Comparison of ENCODE assay signal across 25 cellular contexts in the genomic region with DNA sequence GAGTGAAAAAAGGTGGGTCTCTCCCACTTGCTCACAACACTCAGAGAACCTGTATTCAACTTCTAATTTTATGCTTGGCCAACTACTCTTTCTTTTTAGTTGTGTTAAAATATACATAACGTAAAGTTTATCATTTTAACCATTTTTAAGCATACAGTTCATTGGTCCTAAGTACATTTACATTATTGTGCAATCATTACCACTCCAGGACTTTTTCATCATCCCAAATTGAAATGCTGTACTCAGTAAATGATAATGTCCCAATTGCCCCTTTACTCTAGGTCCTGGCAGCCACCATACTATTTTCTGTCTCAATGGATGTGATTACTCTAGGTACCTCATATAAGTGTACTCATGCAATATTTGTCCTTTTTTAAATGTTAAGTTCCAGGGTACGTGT.
A peak's percentile ranks its signal among the peaks of the same experiment; 100 is the strongest.
DNase-seq lines count a peak whose midpoint lies in the region; ATAC-seq, FAIRE-seq and TF ChIP-seq lines count a peak whose summit lies in the region.
"Had no signal": no experiment of that assay in that cellular context is flagged by ENCODE, and none has a peak within 500 bp of the region (broad histone marks: within the 10 kb centered on the region; RNA-seq: fewer than 3 reads in every experiment).

No MANE protein-coding gene starts in this region.

- H3K4me1 ChIP-seq in HepG2 (ENCODE audit: insufficient read depth, low read length): no peaks in the 10 kb centered on the region
- no peaks in the 10 kb centered on the region for H3K4me1 ChIP-seq in right lobe of liver
- no peaks in the 10 kb centered on the region for H3K4me1 ChIP-seq in K562 (replicated peaks in 1 of 2; ENCODE audit: control insufficient read depth in 2 of 2, insufficient read depth in 2 of 2, low read length in 2 of 2)
- H3K4me1 ChIP-seq in neural progenitor cell: peaks cover 7% of the 10 kb centered on the region
- H3K4me1 ChIP-seq: BLaER1 had no signal

- H4K20me1 ChIP-seq in HepG2 (ENCODE audit: insufficient read depth, low read length) (no peaks in the 10 kb centered on the region), K562 (replicated peaks; ENCODE audit: control insufficient read depth, insufficient read depth, low read length) (no peaks in the 10 kb centered on the region), neural progenitor cell (ENCODE audit: low read depth) (no peaks in the 10 kb centered on the region)
- H4K20me1 ChIP-seq: BLaER1 had no signal

- H3K36me3 Mint-ChIP-seq in neural progenitor cell (no peaks in the 10 kb centered on the region), immature natural killer cell (no peaks in the 10 kb centered on the region)
- H3K36me3 Mint-ChIP-seq: CD14-positive monocyte; CD4-positive, alpha-beta memory T cell; CD8-positive, alpha-beta memory T cell had no signal

- POLR2A ChIA-PET in HepG2 (lab: Yijun Ruan, JAX) (no interaction called here), K562 (lab: Yijun Ruan, JAX) (no interaction called here)

- H3K9me1 ChIP-seq in K562 (ENCODE audit: control insufficient read depth, insufficient read depth, low read length): no peaks in the 10 kb centered on the region

- H3K4me3 ChIP-seq in HepG2 (replicated peaks in 1 of 3; ENCODE audit: insufficient read depth in 1 of 3, low read depth in 2 of 3, low read length in 3 of 3): no peak overlapping the region
- H3K4me3 ChIP-seq in right lobe of liver: no peak overlapping the region
- H3K4me3 ChIP-seq in K562: no peak overlapping the region
- H3K4me3 ChIP-seq in neural progenitor cell: no peak overlapping the region
- H3K4me3 ChIP-seq: BLaER1, GM12878 had no signal

- H3F3A ChIP-seq in neural progenitor cell (ENCODE audit: low read depth): no peaks in the 10 kb centered on the region

- no peak for DNase-seq in HepG2 (ENCODE audit: low spot score)
- no peak for DNase-seq in right lobe of liver
- no peak for DNase-seq in K562 (ENCODE audit: extremely low read depth in 1 of 4, low spot score in 3 of 4)
- no peak for DNase-seq in neural progenitor cell (ENCODE audit: low spot score)
- DNase-seq in NCI-H1105 treated with DMSO at 0.1 percent for 48 hours (lab: John Stamatoyannopoulos, UW): no peak
- DNase-seq in COR-L47 (lab: John Stamatoyannopoulos, UW): no peak
- no peak for DNase-seq in immature natural killer cell
- DNase-seq: 8988T; ACHN; BE2C; C1 segment of cervical spinal cord; CD4-positive, alpha-beta memory T cell; CD4-positive, CD25-positive, alpha-beta regulatory T cell; CD8-positive, alpha-beta memory T cell; DMS 273 treated with DMSO at 0.1 percent for 48 hours; DMS153; DMS53; DND-41; GDM1 had no signal

- TF ChIP-seq RAD21 in HepG2 (CRISPR knock-in tag; IDR thresholded peaks at IDR 0.05): no peak
- TF ChIP-seq RAD21 in K562 (CRISPR knock-in tag; conservative IDR thresholded peaks at IDR 0.05 in 1 of 2, IDR thresholded peaks at IDR 0.05 in 1 of 2): no peak

- H3K4me3 Mint-ChIP-seq in neural progenitor cell: peak overlapping the region; percentile 50
- H3K4me3 Mint-ChIP-seq in immature natural killer cell: no peak overlapping the region
- H3K4me3 Mint-ChIP-seq: CD14-positive monocyte; CD4-positive, alpha-beta memory T cell; CD4-positive, CD25-positive, alpha-beta regulatory T cell; CD8-positive, alpha-beta memory T cell had no signal

- CTCF ChIA-PET in HepG2 (lab: Yijun Ruan, JAX; ENCODE audit: low intra/inter-chr PET ratio, low total read pairs): no interaction called here
- CTCF ChIA-PET in K562 (lab: Yijun Ruan, JAX; ENCODE audit: low intra/inter-chr PET ratio): no interaction called here

- no peak overlapping the region for H2AFZ ChIP-seq in HepG2 (ENCODE audit: low read length)
- no peak overlapping the region for H2AFZ ChIP-seq in K562 (ENCODE audit: low read depth, low read length)
- no peak overlapping the region for H2AFZ ChIP-seq in neural progenitor cell (replicated peaks)

- H3K9me3 ChIP-seq in HepG2 (ENCODE audit: low read length): no peaks in the 10 kb centered on the region
- H3K9me3 ChIP-seq in right lobe of liver: no peaks in the 10 kb centered on the region
- H3K9me3 ChIP-seq in K562 (replicated peaks; ENCODE audit: control insufficient read depth, insufficient read depth, low read depth, low read length): no peaks in the 10 kb centered on the region
- no peaks in the 10 kb centered on the region for H3K9me3 ChIP-seq in neural progenitor cell (ENCODE audit: low read depth)
- H3K9me3 ChIP-seq: BE2C, BLaER1 had no signal

- H3K9ac ChIP-seq in HepG2 (ENCODE audit: insufficient read depth, low read depth, low read length) (no peak overlapping the region), K562 (ENCODE audit: insufficient read depth in 1 of 2, low read depth in 2 of 2, low read length in 2 of 2) (no peak overlapping the region), neural progenitor cell (no peak overlapping the region)
- H3K9ac ChIP-seq: BLaER1 had no signal

- H3K27ac Mint-ChIP-seq in neural progenitor cell: no peak overlapping the region
- no peak overlapping the region for H3K27ac Mint-ChIP-seq in immature natural killer cell
- H3K27ac Mint-ChIP-seq: CD4-positive, alpha-beta memory T cell; CD4-positive, CD25-positive, alpha-beta regulatory T cell; CD8-positive, alpha-beta memory T cell had no signal

- TF ChIP-seq CTCF in HepG2 (CRISPR knock-in tag; IDR thresholded peaks at IDR 0.05): no peak
- no peak for TF ChIP-seq CTCF in right lobe of liver (IDR thresholded peaks at IDR 0.05)
- no peak for TF ChIP-seq CTCF in K562 (IDR thresholded peaks at IDR 0.05 in 2 of 3, conservative IDR thresholded peaks at IDR 0.05 in 1 of 3; ENCODE audit: insufficient read depth in 2 of 3, low read depth in 1 of 3, low read length in 3 of 3)
- TF ChIP-seq CTCF in neural progenitor cell (IDR thresholded peaks at IDR 0.05): no peak

- FAIRE-seq in HepG2 (lab: Jason Lieb, UNC): no peak
- FAIRE-seq in K562 (lab: Jason Lieb, UNC): no peak
- FAIRE-seq: A204.1, GM12878, GM12892, GM18507 had no signal

- no peak overlapping the region for H3K27ac ChIP-seq in HepG2 (ENCODE audit: extremely low read length, insufficient read depth, low read length)
- H3K27ac ChIP-seq in right lobe of liver: no peak overlapping the region
- H3K27ac ChIP-seq in K562 (ENCODE audit: extremely low read depth, low read depth, low read length): no peak overlapping the region
- no peak overlapping the region for H3K27ac ChIP-seq in neural progenitor cell
- H3K27ac ChIP-seq: BLaER1 had no signal

- no peak for ATAC-seq in HepG2
- ATAC-seq in right lobe of liver: no peak
- no peak for ATAC-seq in K562
- ATAC-seq: GM12878 had no signal

- H3K27me3 Mint-ChIP-seq in neural progenitor cell (ENCODE audit: insufficient read depth, low read depth) (peaks cover 7% of the 10 kb centered on the region), immature natural killer cell (ENCODE audit: low read depth in 3 of 3) (peaks cover 2 to 8% (median 5%) of the 10 kb centered on the region in 3 donors)
- H3K27me3 Mint-ChIP-seq: CD4-positive, CD25-positive, alpha-beta regulatory T cell had no signal

- H3K4me1 Mint-ChIP-seq in neural progenitor cell (peaks cover 19% of the 10 kb centered on the region), immature natural killer cell (no peaks in the 10 kb centered on the region)
- H3K4me1 Mint-ChIP-seq: CD14-positive monocyte; CD4-positive, alpha-beta memory T cell; CD4-positive, CD25-positive, alpha-beta regulatory T cell; CD8-positive, alpha-beta memory T cell had no signal

- H3K79me2 ChIP-seq in HepG2 (ENCODE audit: insufficient read depth, low read length): no peaks in the 10 kb centered on the region
- no peaks in the 10 kb centered on the region for H3K79me2 ChIP-seq in K562 (ENCODE audit: control insufficient read depth, insufficient read depth, low read length)
- no peaks in the 10 kb centered on the region for H3K79me2 ChIP-seq in neural progenitor cell (ENCODE audit: low read depth)

- H3K9me3 Mint-ChIP-seq in neural progenitor cell: peaks cover 6% of the 10 kb centered on the region
- H3K9me3 Mint-ChIP-seq in immature natural killer cell: peaks cover 0 to 4% (median 0%) of the 10 kb centered on the region in 6 donors

- BruUV-seq in HepG2 (replicated peaks; lab: Mats Ljungman, UMichigan) (no TSS peak), K562 (replicated peaks; lab: Mats Ljungman, UMichigan) (no TSS peak)

- TF ChIP-seq POLR2A in HepG2 (IDR thresholded peaks at IDR 0.05; ENCODE audit: insufficient read depth in 1 of 2, low read depth in 2 of 2, low read length in 2 of 2) (no peak), right lobe of liver (IDR thresholded peaks at IDR 0.05) (no peak), K562 (conservative IDR thresholded peaks at IDR 0.05) (no peak)

- H3K27me3 ChIP-seq in HepG2 (ENCODE audit: control insufficient read depth in 1 of 2, insufficient read depth in 2 of 2, low read length in 2 of 2) (no peaks in the 10 kb centered on the region), right lobe of liver (no peaks in the 10 kb centered on the region), K562 (ENCODE audit: control insufficient read depth in 2 of 2, insufficient read depth in 2 of 2, low read length in 2 of 2) (no peaks in the 10 kb centered on the region), neural progenitor cell (no peaks in the 10 kb centered on the region)
- H3K27me3 ChIP-seq: BE2C, BLaER1 had no signal

- in situ Hi-C loops in HepG2 (cut with HindIII; ENCODE audit: extremely low pct_ligation_motif_present, low pct_unique_long_range_greater_than_20kb): no loop called here
- in situ Hi-C loops in K562 (cut with MboI): no loop called here

- WGBS in HepG2 (ENCODE audit: low lambda C conversion rate): 42% methylated on average over 2 of the region's 2 CpGs
- WGBS in right lobe of liver (ENCODE audit: insufficient coverage, low coverage, low lambda C conversion rate, missing lambda C conversion rate): 50% methylated on average over 2 of the region's 2 CpGs
- WGBS in K562 (ENCODE audit: insufficient coverage, low coverage, missing lambda C conversion rate): 5% methylated on average over 2 of the region's 2 CpGs

- intact Hi-C loops in HepG2 (cut with micrococcal nuclease; ENCODE audit: unreplicated experiment) (no loop called here), right lobe of liver (cut with DNase I) (no loop called here), K562 (cut with micrococcal nuclease) (loop anchor here (10.0 kb wide), 1 partner anchor 202 kb away; no protein-coding TSS in a partner anchor)

- H3K36me3 ChIP-seq in HepG2 (replicated peaks in 1 of 2; ENCODE audit: control insufficient read depth in 1 of 2, insufficient read depth in 2 of 2, low read length in 2 of 2): no peaks in the 10 kb centered on the region
- no peaks in the 10 kb centered on the region for H3K36me3 ChIP-seq in right lobe of liver
- H3K36me3 ChIP-seq in K562 (ENCODE audit: control insufficient read depth, insufficient read depth, low read length): no peaks in the 10 kb centered on the region
- no peaks in the 10 kb centered on the region for H3K36me3 ChIP-seq in neural progenitor cell
- H3K36me3 ChIP-seq: BE2C, BLaER1 had no signal

- no peak for TF ChIP-seq EP300 in HepG2 (IDR thresholded peaks at IDR 0.05; ENCODE audit: low read depth in 2 of 2, low read length in 2 of 2)
- TF ChIP-seq EP300 in HepG2 (CRISPR knock-in tag; IDR thresholded peaks at IDR 0.05; ENCODE audit: borderline replicate concordance): no peak
- no peak for TF ChIP-seq EP300 in K562 (IDR thresholded peaks at IDR 0.05; ENCODE audit: low read length)

- no peak overlapping the region for H3K4me2 ChIP-seq in HepG2 (ENCODE audit: low read depth, low read length)
- H3K4me2 ChIP-seq in K562 (ENCODE audit: insufficient read depth, low read length): no peak overlapping the region
- H3K4me2 ChIP-seq in neural progenitor cell: no peak overlapping the region
- H3K4me2 ChIP-seq: BLaER1 had no signal
